In the genomic region with DNA sequence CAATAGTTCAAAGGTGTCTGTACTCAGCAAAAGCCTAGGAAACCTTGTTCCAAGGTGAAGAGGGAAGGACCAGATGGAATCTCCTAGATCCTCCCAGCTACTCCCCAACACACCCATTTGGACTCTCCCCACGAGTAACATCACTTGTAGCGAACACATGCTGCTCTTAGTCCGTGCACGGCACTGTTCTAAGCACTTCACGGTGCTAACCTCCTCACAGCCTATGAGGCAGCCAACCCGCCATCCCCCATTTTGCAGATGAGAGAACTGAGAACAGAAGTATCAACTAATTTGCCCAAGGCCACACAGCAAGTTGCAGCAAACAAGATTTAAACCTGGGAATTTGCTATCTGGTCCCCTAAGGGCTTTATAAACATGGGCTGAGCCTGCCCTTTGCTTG, we compare ENCODE assay signal across 1 cellular context.
TF ChIP-seq lines count a peak whose summit lies in the region.

No MANE protein-coding gene starts in this region.

TF ChIP-seq in GM23338, 12 proteins besides CTCF, POLR2A, EP300 and RAD21 (continued from another document):
- TF ChIP-seq, protein P1, sequence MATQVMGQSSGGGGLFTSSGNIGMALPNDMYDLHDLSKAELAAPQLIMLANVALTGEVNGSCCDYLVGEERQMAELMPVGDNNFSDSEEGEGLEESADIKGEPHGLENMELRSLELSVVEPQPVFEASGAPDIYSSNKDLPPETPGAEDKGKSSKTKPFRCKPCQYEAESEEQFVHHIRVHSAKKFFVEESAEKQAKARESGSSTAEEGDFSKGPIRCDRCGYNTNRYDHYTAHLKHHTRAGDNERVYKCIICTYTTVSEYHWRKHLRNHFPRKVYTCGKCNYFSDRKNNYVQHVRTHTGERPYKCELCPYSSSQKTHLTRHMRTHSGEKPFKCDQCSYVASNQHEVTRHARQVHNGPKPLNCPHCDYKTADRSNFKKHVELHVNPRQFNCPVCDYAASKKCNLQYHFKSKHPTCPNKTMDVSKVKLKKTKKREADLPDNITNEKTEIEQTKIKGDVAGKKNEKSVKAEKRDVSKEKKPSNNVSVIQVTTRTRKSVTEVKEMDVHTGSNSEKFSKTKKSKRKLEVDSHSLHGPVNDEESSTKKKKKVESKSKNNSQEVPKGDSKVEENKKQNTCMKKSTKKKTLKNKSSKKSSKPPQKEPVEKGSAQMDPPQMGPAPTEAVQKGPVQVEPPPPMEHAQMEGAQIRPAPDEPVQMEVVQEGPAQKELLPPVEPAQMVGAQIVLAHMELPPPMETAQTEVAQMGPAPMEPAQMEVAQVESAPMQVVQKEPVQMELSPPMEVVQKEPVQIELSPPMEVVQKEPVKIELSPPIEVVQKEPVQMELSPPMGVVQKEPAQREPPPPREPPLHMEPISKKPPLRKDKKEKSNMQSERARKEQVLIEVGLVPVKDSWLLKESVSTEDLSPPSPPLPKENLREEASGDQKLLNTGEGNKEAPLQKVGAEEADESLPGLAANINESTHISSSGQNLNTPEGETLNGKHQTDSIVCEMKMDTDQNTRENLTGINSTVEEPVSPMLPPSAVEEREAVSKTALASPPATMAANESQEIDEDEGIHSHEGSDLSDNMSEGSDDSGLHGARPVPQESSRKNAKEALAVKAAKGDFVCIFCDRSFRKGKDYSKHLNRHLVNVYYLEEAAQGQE (IDR thresholded peaks at IDR 0.05; ENCODE audit: unreplicated experiment) = no peak
- TF ChIP-seq, protein P2, sequence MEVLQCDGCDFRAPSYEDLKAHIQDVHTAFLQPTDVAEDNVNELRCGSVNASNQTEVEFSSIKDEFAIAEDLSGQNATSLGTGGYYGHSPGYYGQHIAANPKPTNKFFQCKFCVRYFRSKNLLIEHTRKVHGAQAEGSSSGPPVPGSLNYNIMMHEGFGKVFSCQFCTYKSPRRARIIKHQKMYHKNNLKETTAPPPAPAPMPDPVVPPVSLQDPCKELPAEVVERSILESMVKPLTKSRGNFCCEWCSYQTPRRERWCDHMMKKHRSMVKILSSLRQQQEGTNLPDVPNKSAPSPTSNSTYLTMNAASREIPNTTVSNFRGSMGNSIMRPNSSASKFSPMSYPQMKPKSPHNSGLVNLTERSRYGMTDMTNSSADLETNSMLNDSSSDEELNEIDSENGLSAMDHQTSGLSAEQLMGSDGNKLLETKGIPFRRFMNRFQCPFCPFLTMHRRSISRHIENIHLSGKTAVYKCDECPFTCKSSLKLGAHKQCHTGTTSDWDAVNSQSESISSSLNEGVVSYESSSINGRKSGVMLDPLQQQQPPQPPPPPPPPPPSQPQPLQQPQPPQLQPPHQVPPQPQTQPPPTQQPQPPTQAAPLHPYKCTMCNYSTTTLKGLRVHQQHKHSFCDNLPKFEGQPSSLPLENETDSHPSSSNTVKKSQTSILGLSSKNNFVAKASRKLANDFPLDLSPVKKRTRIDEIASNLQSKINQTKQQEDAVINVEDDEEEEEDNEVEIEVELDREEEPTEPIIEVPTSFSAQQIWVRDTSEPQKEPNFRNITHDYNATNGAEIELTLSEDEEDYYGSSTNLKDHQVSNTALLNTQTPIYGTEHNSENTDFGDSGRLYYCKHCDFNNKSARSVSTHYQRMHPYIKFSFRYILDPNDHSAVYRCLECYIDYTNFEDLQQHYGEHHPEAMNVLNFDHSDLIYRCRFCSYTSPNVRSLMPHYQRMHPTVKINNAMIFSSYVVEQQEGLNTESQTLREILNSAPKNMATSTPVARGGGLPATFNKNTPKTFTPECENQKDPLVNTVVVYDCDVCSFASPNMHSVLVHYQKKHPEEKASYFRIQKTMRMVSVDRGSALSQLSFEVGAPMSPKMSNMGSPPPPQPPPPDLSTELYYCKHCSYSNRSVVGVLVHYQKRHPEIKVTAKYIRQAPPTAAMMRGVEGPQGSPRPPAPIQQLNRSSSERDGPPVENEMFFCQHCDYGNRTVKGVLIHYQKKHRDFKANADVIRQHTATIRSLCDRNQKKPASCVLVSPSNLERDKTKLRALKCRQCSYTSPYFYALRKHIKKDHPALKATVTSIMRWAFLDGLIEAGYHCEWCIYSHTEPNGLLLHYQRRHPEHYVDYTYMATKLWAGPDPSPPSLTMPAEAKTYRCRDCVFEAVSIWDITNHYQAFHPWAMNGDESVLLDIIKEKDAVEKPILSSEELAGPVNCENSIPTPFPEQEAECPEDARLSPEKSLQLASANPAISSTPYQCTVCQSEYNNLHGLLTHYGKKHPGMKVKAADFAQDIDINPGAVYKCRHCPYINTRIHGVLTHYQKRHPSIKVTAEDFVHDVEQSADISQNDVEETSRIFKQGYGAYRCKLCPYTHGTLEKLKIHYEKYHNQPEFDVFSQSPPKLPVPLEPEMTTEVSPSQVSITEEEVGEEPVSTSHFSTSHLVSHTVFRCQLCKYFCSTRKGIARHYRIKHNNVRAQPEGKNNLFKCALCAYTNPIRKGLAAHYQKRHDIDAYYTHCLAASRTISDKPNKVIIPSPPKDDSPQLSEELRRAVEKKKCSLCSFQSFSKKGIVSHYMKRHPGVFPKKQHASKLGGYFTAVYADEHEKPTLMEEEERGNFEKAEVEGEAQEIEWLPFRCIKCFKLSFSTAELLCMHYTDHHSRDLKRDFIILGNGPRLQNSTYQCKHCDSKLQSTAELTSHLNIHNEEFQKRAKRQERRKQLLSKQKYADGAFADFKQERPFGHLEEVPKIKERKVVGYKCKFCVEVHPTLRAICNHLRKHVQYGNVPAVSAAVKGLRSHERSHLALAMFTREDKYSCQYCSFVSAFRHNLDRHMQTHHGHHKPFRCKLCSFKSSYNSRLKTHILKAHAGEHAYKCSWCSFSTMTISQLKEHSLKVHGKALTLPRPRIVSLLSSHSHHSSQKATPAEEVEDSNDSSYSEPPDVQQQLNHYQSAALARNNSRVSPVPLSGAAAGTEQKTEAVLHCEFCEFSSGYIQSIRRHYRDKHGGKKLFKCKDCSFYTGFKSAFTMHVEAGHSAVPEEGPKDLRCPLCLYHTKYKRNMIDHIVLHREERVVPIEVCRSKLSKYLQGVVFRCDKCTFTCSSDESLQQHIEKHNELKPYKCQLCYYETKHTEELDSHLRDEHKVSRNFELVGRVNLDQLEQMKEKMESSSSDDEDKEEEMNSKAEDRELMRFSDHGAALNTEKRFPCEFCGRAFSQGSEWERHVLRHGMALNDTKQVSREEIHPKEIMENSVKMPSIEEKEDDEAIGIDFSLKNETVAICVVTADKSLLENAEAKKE (CRISPR knock-in tag; IDR thresholded peaks at IDR 0.05) = no peak
- no peak for TF ChIP-seq CREB1 (CRISPR knock-in tag; IDR thresholded peaks at IDR 0.05; ENCODE audit: low read depth)
- TF ChIP-seq EZH2phosphoT487 (IDR thresholded peaks at IDR 0.05; ENCODE audit: unreplicated experiment) = no peak
- TF ChIP-seq STAT1 (IDR thresholded peaks at IDR 0.05; ENCODE audit: unreplicated experiment) = no peak
- no peak for TF ChIP-seq EZH2 (IDR thresholded peaks at IDR 0.05; ENCODE audit: low read depth, unreplicated experiment)
- no peak for TF ChIP-seq ZNF114 (CRISPR knock-in tag; IDR thresholded peaks at IDR 0.05)
